Comparison of ENCODE assay signal across 8 cellular contexts in genomic region chr12:88141425-88141773, GRCh38. TPM values are rescaled to one million over a fixed set of nuclear protein-coding genes. Genes with fewer than 3 reads are reported as not detected.
DNase-seq lines count a peak whose midpoint lies in the region; ATAC-seq and TF ChIP-seq lines count a peak whose summit lies in the region.

No MANE protein-coding gene starts in this region.

- no peak overlapping the region for H2BK5ac ChIP-seq in mesendoderm (ENCODE audit: low read length)

- H3K56ac ChIP-seq in mesendoderm (ENCODE audit: low read length): peak overlapping the region; percentile 94

- 1 to 3% methylated on average over 13 of the region's 13 CpGs for WGBS in body of pancreas, 2 donors
- WGBS in mesendoderm (ENCODE audit: extremely low coverage, insufficient coverage, low lambda C conversion rate): no CpG with 5 or more reads among the region's 13 CpGs

- intact Hi-C loops in body of pancreas (cut with DNase I): no loop called here

- no peaks in the 10 kb centered on the region for H3K27me3 ChIP-seq in body of pancreas
- no peaks in the 10 kb centered on the region for H3K27me3 ChIP-seq in mesendoderm (ENCODE audit: insufficient read depth, low read length, poor library complexity)

- H3K9ac ChIP-seq in mesendoderm (ENCODE audit: low read length): peak overlapping the region; percentile 86

- no peak overlapping the region for H2BK120ac ChIP-seq in mesendoderm (ENCODE audit: low read depth, low read length)

- H2AK5ac ChIP-seq in mesendoderm (ENCODE audit: low read length): no peak overlapping the region

- H3K9me3 ChIP-seq in body of pancreas: no peaks in the 10 kb centered on the region

- H3K4ac ChIP-seq in mesendoderm (ENCODE audit: low read depth, low read length): no peak overlapping the region

- H3K36me3 ChIP-seq in body of pancreas (replicated peaks in 1 of 2; ENCODE audit: insufficient read depth in 1 of 2, low read depth in 2 of 2) (no peaks in the 10 kb centered on the region), mesendoderm (ENCODE audit: control insufficient read depth, insufficient read depth, low read length) (no peaks in the 10 kb centered on the region)

- TF ChIP-seq CTCF in 22Rv1 (IDR thresholded peaks at IDR 0.05) (no peak), body of pancreas (IDR thresholded peaks at IDR 0.05) (no peak)

- no peak for TF ChIP-seq POLR2A in body of pancreas (IDR thresholded peaks at IDR 0.05)

- H4K5ac ChIP-seq in mesendoderm (ENCODE audit: low read length): no peak overlapping the region

- no peak overlapping the region for H3K23ac ChIP-seq in mesendoderm (ENCODE audit: low read length)

- H3K4me1 ChIP-seq in body of pancreas (peaks cover 11% of the 10 kb centered on the region), mesendoderm (ENCODE audit: control insufficient read depth, low read depth, low read length) (peaks cover 1% of the 10 kb centered on the region)

- no peak overlapping the region for H2BK15ac ChIP-seq in mesendoderm (replicated peaks; ENCODE audit: low read depth)

- no peaks in the 10 kb centered on the region for H3K79me1 ChIP-seq in mesendoderm (ENCODE audit: low read length)

- no peak overlapping the region for H4K8ac ChIP-seq in mesendoderm (ENCODE audit: low read depth, low read length)

- H3K27ac ChIP-seq in 22Rv1: peak overlapping the region; percentile 85
- H3K27ac ChIP-seq in body of pancreas: peak overlapping the region in 3 of 4 donors; percentile 1 to 77 (median 72)
- peak overlapping the region; percentile 75 for H3K27ac ChIP-seq in mesendoderm (ENCODE audit: low read depth, low read length)

- H3K4me3 ChIP-seq in body of pancreas (peak overlapping the region; percentile 11 to 22), mesendoderm (ENCODE audit: low read length) (peak overlapping the region; percentile 91)

- peaks cover 8% of the 10 kb centered on the region for H3K79me2 ChIP-seq in mesendoderm (ENCODE audit: control insufficient read depth, insufficient read depth, low read length)

- peak overlapping the region; percentile 85 for H3K4me2 ChIP-seq in mesendoderm (ENCODE audit: low read length)

- peak overlapping the region; percentile 13 for H3K18ac ChIP-seq in mesendoderm (ENCODE audit: low read length)

- ATAC-seq in HG03064 (IDR thresholded peaks at IDR 0.05; ENCODE audit: low read depth, unreplicated experiment): peak; percentile 0
- ATAC-seq in body of pancreas: no peak
- ATAC-seq in HG03108 (IDR thresholded peaks at IDR 0.05; ENCODE audit: unreplicated experiment): no peak

- no peak for DNase-seq in body of pancreas
- DNase-seq in mesendoderm: no peak
- no peak for DNase-seq in stimulated activated CD4-positive, alpha-beta T cell treated with anti-CD3 and anti-CD28 coated beads, Interleukin-2, amount 100 ng/mL, for 24 hours
- no peak for DNase-seq in Kasumi-1 (lab: John Stamatoyannopoulos, UW)
- DNase-seq in GM03348 (ENCODE audit: low spot score): no peak

RNA-seq across cellular contexts. Expression of gene CEP290, which starts 0.5 kb away (rescaled TPM):
- total RNA-seq in body of pancreas: 10 to 100 TPM; 20.4 to 22.6 TPM
- polyA plus RNA-seq in mesendoderm (2013, experiment 1 of 2): 5.9 TPM
- polyA plus RNA-seq in mesendoderm (2013, experiment 2 of 2): 7.0 TPM

RNA-seq across cellular contexts. Expression of gene TMTC3, which starts 0.7 kb away (rescaled TPM):
- total RNA-seq in body of pancreas: 1 to 10 TPM; 3.3 to 6.2 TPM
- 27.4 TPM for polyA plus RNA-seq in mesendoderm (2013, experiment 1 of 2)
- 26.9 TPM for polyA plus RNA-seq in mesendoderm (2013, experiment 2 of 2)
